Comparison of ENCODE assay signal across 39 cellular contexts in genomic region chr7:32809347-32809746, GRCh38.
"Had no signal": no experiment of that assay in that cellular context is flagged by ENCODE, and none has a peak within 500 bp of the region (broad histone marks: within the 10 kb centered on the region; RNA-seq: fewer than 3 reads in every experiment).

No MANE protein-coding gene starts in this region.

- H3K9me3 ChIP-seq: adrenal gland, ascending aorta, body of pancreas, breast epithelium had no signal

- H3K9me3 Mint-ChIP-seq: activated naive CD4-positive, alpha-beta T cell treated with anti-CD3 and anti-CD28 coated beads for 36 hours; activated naive CD4-positive, alpha-beta T cell treated with anti-CD3 and anti-CD28 coated beads, Interleukin-2, amount 10 ng/mL, durations not matched to agents 7 days and 5 days; activated naive CD4-positive, alpha-beta T cell treated with anti-CD3 and anti-CD28 coated beads, Interleukin-2, amount 50 U/mL, for 24 hours; activated naive CD4-positive, alpha-beta T cell treated with anti-CD3 and anti-CD28 coated beads, Interleukin-2, amount 50 U/mL, for 72 hours; activated naive CD8-positive, alpha-beta T cell treated with anti-CD3 and anti-CD28 coated beads for 36 hours; activated naive CD8-positive, alpha-beta T cell treated with anti-CD3 and anti-CD28 coated beads, Interleukin-2, amount 10 ng/mL, durations not matched to agents 7 days and 5 days; activated naive CD8-positive, alpha-beta T cell treated with anti-CD3 and anti-CD28 coated beads, Interleukin-2, amount 50 U/mL, for 24 hours; activated T-cell treated with anti-CD3 and anti-CD28 coated beads, Interleukin-2, amount 50 U/mL, for 4 hours; activated T-cell treated with anti-CD3 and anti-CD28 coated beads, Interleukin-2, amount 50 U/mL, for 72 hours; activated T-helper 1 cell treated with anti-CD3 and anti-CD28 coated beads, Interleukin-12 subunit alpha, Interleukin-12 subunit beta, Interleukin-2, Interleukin-4 antibody, amounts not matched to agents 30 ng/mL and 10 ng/mL and 1 ng/mL, durations not matched to agents 14 hours and 24 hours and 36 hours; activated T-helper 17 cell treated with anti-CD3 and anti-CD28 coated beads, Interleukin-2, amount 50 U/mL, for 72 hours; activated T-helper 2 cell treated with anti-CD3 and anti-CD28 coated beads, Interferon-gamma antibody, Interleukin-2, Interleukin-4, amounts not matched to agents 10 μg/mL and 5 μg/mL and 100 μg/mL, durations not matched to agents 14 hours and 24 hours and 36 hours; central memory CD8-positive, alpha-beta T cell had no signal

- H3K27ac ChIP-seq: adrenal gland, ascending aorta, body of pancreas, brain microvascular endothelial cell, breast epithelium, cardiac muscle cell had no signal

- DNase-seq: activated effector memory CD4-positive, alpha-beta T cell treated with anti-CD3 and anti-CD28 coated beads, Interleukin-2, amount 50 U/mL, for 16 hours; activated effector memory CD4-positive, alpha-beta T cell treated with Interleukin-2 at 50 U/mL for 16 hours; activated gamma-delta T cell; activated gamma-delta T cell treated with Interleukin-2 at 50 U/mL for 16 hours; activated naive CD4-positive, alpha-beta T cell; activated naive CD4-positive, alpha-beta T cell treated with anti-CD3 and anti-CD28 coated beads for 36 hours; activated naive CD4-positive, alpha-beta T cell treated with anti-CD3 and anti-CD28 coated beads, Interleukin-2, amount 10 ng/mL, durations not matched to agents 7 days and 5 days; activated naive CD4-positive, alpha-beta T cell treated with anti-CD3 and anti-CD28 coated beads, Interleukin-2, amount 50 U/mL, for 16 hours; activated naive CD4-positive, alpha-beta T cell treated with Interleukin-2 at 50 U/mL for 16 hours; activated naive CD8-positive, alpha-beta T cell treated with anti-CD3 and anti-CD28 coated beads for 36 hours; activated naive CD8-positive, alpha-beta T cell treated with anti-CD3 and anti-CD28 coated beads, Interleukin-2, amount 10 ng/mL, durations not matched to agents 7 days and 5 days; activated naive CD8-positive, alpha-beta T cell treated with anti-CD3 and anti-CD28 coated beads, Interleukin-2, amount 50 U/mL, for 24 hours; activated T-cell treated with anti-CD3 and anti-CD28 coated beads, Interleukin-2, amount 50 U/mL, for 4 hours; activated T-cell treated with anti-CD3 and anti-CD28 coated beads, Interleukin-2, amount 50 U/mL, for 48 hours; activated T-cell treated with anti-CD3 and anti-CD28 coated beads, Interleukin-2, amount 50 U/mL, for 72 hours; adrenal gland; amniotic stem cell; amygdala; anterior cingulate cortex; aorta; body of pancreas; brain microvascular endothelial cell; caudate nucleus; central memory CD4-positive, alpha-beta T cell; cerebellar nuclear complex had no signal

- H3K4me3 ChIP-seq: adrenal gland, ascending aorta, body of pancreas, breast epithelium, cardiac muscle cell had no signal

- ATAC-seq: activated naive CD4-positive, alpha-beta T cell treated with anti-CD3 and anti-CD28 coated beads, Interleukin-2, amount 50 U/mL, for 72 hours; activated naive CD8-positive, alpha-beta T cell treated with anti-CD3 and anti-CD28 coated beads, Interleukin-2, amount 50 U/mL, for 24 hours; activated T-cell treated with anti-CD3 and anti-CD28 coated beads, Interleukin-2, amount 50 U/mL, for 4 hours; activated T-cell treated with anti-CD3 and anti-CD28 coated beads, Interleukin-2, amount 50 U/mL, for 72 hours; activated T-helper 17 cell treated with anti-CD3 and anti-CD28 coated beads, Interleukin-2, amount 50 U/mL, for 72 hours; body of pancreas had no signal

- H3K36me3 Mint-ChIP-seq: activated naive CD4-positive, alpha-beta T cell treated with anti-CD3 and anti-CD28 coated beads, Interleukin-2, amount 10 ng/mL, durations not matched to agents 7 days and 5 days; activated naive CD4-positive, alpha-beta T cell treated with anti-CD3 and anti-CD28 coated beads, Interleukin-2, amount 50 U/mL, for 24 hours; activated naive CD4-positive, alpha-beta T cell treated with anti-CD3 and anti-CD28 coated beads, Interleukin-2, amount 50 U/mL, for 72 hours; activated naive CD8-positive, alpha-beta T cell; activated naive CD8-positive, alpha-beta T cell treated with anti-CD3 and anti-CD28 coated beads for 36 hours; activated naive CD8-positive, alpha-beta T cell treated with anti-CD3 and anti-CD28 coated beads, Interleukin-2, amount 10 ng/mL, durations not matched to agents 7 days and 5 days had no signal

- H3K27me3 ChIP-seq: adrenal gland, ascending aorta, body of pancreas, brain microvascular endothelial cell, breast epithelium, cardiac muscle cell had no signal

- H3K4me1 ChIP-seq: adrenal gland, ascending aorta, body of pancreas, breast epithelium had no signal

- H3K36me3 ChIP-seq: adrenal gland, ascending aorta, brain microvascular endothelial cell, breast epithelium, cardiac muscle cell had no signal

- H3K4me1 Mint-ChIP-seq: activated naive CD4-positive, alpha-beta T cell treated with anti-CD3 and anti-CD28 coated beads, Interleukin-2, amount 10 ng/mL, durations not matched to agents 7 days and 5 days; activated naive CD4-positive, alpha-beta T cell treated with anti-CD3 and anti-CD28 coated beads, Interleukin-2, amount 50 U/mL, for 24 hours; activated naive CD8-positive, alpha-beta T cell treated with anti-CD3 and anti-CD28 coated beads for 36 hours; activated naive CD8-positive, alpha-beta T cell treated with anti-CD3 and anti-CD28 coated beads, Interleukin-2, amount 10 ng/mL, durations not matched to agents 7 days and 5 days; activated naive CD8-positive, alpha-beta T cell treated with anti-CD3 and anti-CD28 coated beads, Interleukin-2, amount 50 U/mL, for 24 hours; activated T-helper 17 cell treated with anti-CD3 and anti-CD28 coated beads, Interleukin-2, amount 50 U/mL, for 72 hours; central memory CD8-positive, alpha-beta T cell had no signal

- H3K27ac Mint-ChIP-seq: activated naive CD4-positive, alpha-beta T cell treated with anti-CD3 and anti-CD28 coated beads for 36 hours; activated naive CD4-positive, alpha-beta T cell treated with anti-CD3 and anti-CD28 coated beads, Interleukin-2, amount 10 ng/mL, durations not matched to agents 7 days and 5 days; activated naive CD4-positive, alpha-beta T cell treated with anti-CD3 and anti-CD28 coated beads, Interleukin-2, amount 50 U/mL, for 24 hours; activated naive CD4-positive, alpha-beta T cell treated with anti-CD3 and anti-CD28 coated beads, Interleukin-2, amount 50 U/mL, for 72 hours; activated naive CD8-positive, alpha-beta T cell; activated naive CD8-positive, alpha-beta T cell treated with anti-CD3 and anti-CD28 coated beads for 36 hours; activated naive CD8-positive, alpha-beta T cell treated with anti-CD3 and anti-CD28 coated beads, Interleukin-2, amount 10 ng/mL, durations not matched to agents 7 days and 5 days; activated naive CD8-positive, alpha-beta T cell treated with anti-CD3 and anti-CD28 coated beads, Interleukin-2, amount 50 U/mL, for 24 hours; activated T-cell treated with anti-CD3 and anti-CD28 coated beads, Interleukin-2, amount 50 U/mL, for 72 hours; activated T-helper 1 cell treated with anti-CD3 and anti-CD28 coated beads, Interleukin-12 subunit alpha, Interleukin-12 subunit beta, Interleukin-2, Interleukin-4 antibody, amounts not matched to agents 30 ng/mL and 10 ng/mL and 1 ng/mL, durations not matched to agents 14 hours and 24 hours and 36 hours; activated T-helper 17 cell treated with anti-CD3 and anti-CD28 coated beads, Interleukin-2, amount 50 U/mL, for 72 hours; activated T-helper 2 cell treated with anti-CD3 and anti-CD28 coated beads, Interferon-gamma antibody, Interleukin-2, Interleukin-4, amounts not matched to agents 10 μg/mL and 5 μg/mL and 100 μg/mL, durations not matched to agents 14 hours and 24 hours and 36 hours; brain had no signal

- H3K27me3 Mint-ChIP-seq: activated naive CD4-positive, alpha-beta T cell treated with anti-CD3 and anti-CD28 coated beads, Interleukin-2, amount 50 U/mL, for 24 hours; activated naive CD8-positive, alpha-beta T cell; activated T-helper 17 cell treated with anti-CD3 and anti-CD28 coated beads, Interleukin-2, amount 50 U/mL, for 72 hours; brain had no signal

- H3K4me3 Mint-ChIP-seq: activated naive CD4-positive, alpha-beta T cell treated with anti-CD3 and anti-CD28 coated beads for 36 hours; activated naive CD4-positive, alpha-beta T cell treated with anti-CD3 and anti-CD28 coated beads, Interleukin-2, amount 10 ng/mL, durations not matched to agents 7 days and 5 days; activated naive CD4-positive, alpha-beta T cell treated with anti-CD3 and anti-CD28 coated beads, Interleukin-2, amount 50 U/mL, for 24 hours; activated naive CD8-positive, alpha-beta T cell; activated naive CD8-positive, alpha-beta T cell treated with anti-CD3 and anti-CD28 coated beads for 36 hours; activated naive CD8-positive, alpha-beta T cell treated with anti-CD3 and anti-CD28 coated beads, Interleukin-2, amount 10 ng/mL, durations not matched to agents 7 days and 5 days; activated naive CD8-positive, alpha-beta T cell treated with anti-CD3 and anti-CD28 coated beads, Interleukin-2, amount 50 U/mL, for 24 hours; activated T-cell treated with anti-CD3 and anti-CD28 coated beads, Interleukin-2, amount 50 U/mL, for 4 hours; activated T-cell treated with anti-CD3 and anti-CD28 coated beads, Interleukin-2, amount 50 U/mL, for 72 hours; activated T-helper 1 cell treated with anti-CD3 and anti-CD28 coated beads, Interleukin-12 subunit alpha, Interleukin-12 subunit beta, Interleukin-2, Interleukin-4 antibody, amounts not matched to agents 30 ng/mL and 10 ng/mL and 1 ng/mL, durations not matched to agents 14 hours and 24 hours and 36 hours; activated T-helper 17 cell treated with anti-CD3 and anti-CD28 coated beads, Interleukin-2, amount 50 U/mL, for 72 hours; brain; central memory CD8-positive, alpha-beta T cell had no signal

- FAIRE-seq: astrocyte, bronchial epithelial cell, colon had no signal
